Comparison of ENCODE assay signal across 7 cellular contexts in genomic region chr1:229272164-229273158, GRCh38. TPM values are rescaled to one million over a fixed set of nuclear protein-coding genes. Genes with fewer than 3 reads are reported as not detected.
DNase-seq lines count a peak whose midpoint lies in the region; ATAC-seq, FAIRE-seq and TF ChIP-seq lines count a peak whose summit lies in the region.

No MANE protein-coding gene starts in this region.

- CTCF ChIA-PET in OCI-LY7 (lab: Charles Lee; ENCODE audit: unreplicated experiment) = no interaction called here

- no peak overlapping the region for H2BK5ac ChIP-seq in trophoblast cell (ENCODE audit: low read depth, low read length, poor library complexity)

- no peaks in the 10 kb centered on the region for H3K9me2 ChIP-seq in OCI-LY7 (ENCODE audit: insufficient read depth, low read length)

- BruUV-seq in OCI-LY7 (replicated peaks; lab: Mats Ljungman, UMichigan) = TSS peak; percentile 53

- H3K79me2 ChIP-seq in OCI-LY7 (ENCODE audit: insufficient read depth, low read depth, low read length) = peaks cover 20% of the 10 kb centered on the region; the same call in 1 of the 2 replicates
- peaks cover 10% of the 10 kb centered on the region for H3K79me2 ChIP-seq in trophoblast cell (ENCODE audit: control insufficient read depth, insufficient read depth, low read length, poor library complexity)

- H3K27ac ChIP-seq in OCI-LY7 (ENCODE audit: low read depth, low read length, poor library complexity, severe bottlenecking) = no peak overlapping the region
- no peak overlapping the region for H3K27ac ChIP-seq in trophoblast cell (ENCODE audit: low read depth, low read length)

- H3K4me2 ChIP-seq in OCI-LY7 (ENCODE audit: low read length) (peak overlapping the region; percentile 73), trophoblast cell (ENCODE audit: low read length) (peak overlapping the region; percentile 78)

- no CpG with 5 or more reads among the region's 11 CpGs for WGBS in trophoblast cell (ENCODE audit: extremely low coverage, insufficient coverage, insufficient read length)

- intact Hi-C loops in OCI-LY7 (cut with micrococcal nuclease; ENCODE audit: unreplicated experiment) = no loop called here

- H3K18ac ChIP-seq in trophoblast cell (ENCODE audit: low read length) = no peak overlapping the region

- no peak overlapping the region for H4K8ac ChIP-seq in trophoblast cell (ENCODE audit: low read depth, low read length)

- H3K23ac ChIP-seq in trophoblast cell (ENCODE audit: low read length) = no peak overlapping the region

- peak; percentile 51 for FAIRE-seq in GM19239 (lab: Jason Lieb, UNC)

- peak overlapping the region; percentile 11 for H3K4ac ChIP-seq in trophoblast cell (ENCODE audit: low read depth, low read length)

- H3K9me3 ChIP-seq in OCI-LY7 (ENCODE audit: low read length) (no peaks in the 10 kb centered on the region), endocrine pancreas (ENCODE audit: control insufficient read depth, low read length) (no peaks in the 10 kb centered on the region), trophoblast cell (ENCODE audit: insufficient read depth, low read depth, low read length) (peaks cover 4% of the 10 kb centered on the region)

- H3K27me3 ChIP-seq in endocrine pancreas (ENCODE audit: control insufficient read depth, insufficient read depth, low read length) = no peaks in the 10 kb centered on the region
- H3K27me3 ChIP-seq in trophoblast cell (ENCODE audit: insufficient read depth, low read length) = no peaks in the 10 kb centered on the region

- H3K14ac ChIP-seq in trophoblast cell (ENCODE audit: low read length) = no peak overlapping the region

- POLR2A ChIA-PET in OCI-LY7 (lab: Charles Lee) = interaction anchor here (1.0 kb wide), 1 partner anchor 69 kb away, joined by 3 read pairs; no protein-coding TSS in a partner anchor

- H3K4me1 ChIP-seq in OCI-LY7 (ENCODE audit: insufficient read depth, low read length, poor library complexity, severe bottlenecking) = peaks cover 15% of the 10 kb centered on the region
- no peaks in the 10 kb centered on the region for H3K4me1 ChIP-seq in endocrine pancreas (ENCODE audit: control insufficient read depth, insufficient read depth, low read length)
- peaks cover 8 to 9% of the 10 kb centered on the region in 2 experiments for H3K4me1 ChIP-seq in trophoblast cell (ENCODE audit: control insufficient read depth in 1 of 2, insufficient read depth in 2 of 2, low read length in 2 of 2)

- DNase-seq in GM19239 (ENCODE audit: insufficient read length, low spot score) (no peak), OCI-LY7 (ENCODE audit: low spot score) (no peak), trophoblast cell (no peak), NCI-H345 treated with DMSO at 0.1 percent for 48 hours (lab: John Stamatoyannopoulos, UW; ENCODE audit: unreplicated experiment) (no peak)

- H2BK120ac ChIP-seq in trophoblast cell (ENCODE audit: insufficient read depth, low read length, poor library complexity) = no peak overlapping the region

- peaks cover 5% of the 10 kb centered on the region for H3K79me1 ChIP-seq in trophoblast cell (ENCODE audit: low read length)

- TF ChIP-seq CTCF in OCI-LY7 (conservative IDR thresholded peaks at IDR 0.05; ENCODE audit: low read length) = no peak

- no peak overlapping the region for H2BK12ac ChIP-seq in trophoblast cell (ENCODE audit: low read length)

- no peak overlapping the region for H2AFZ ChIP-seq in OCI-LY7 (ENCODE audit: low read length)
- no peak overlapping the region for H2AFZ ChIP-seq in trophoblast cell (ENCODE audit: insufficient read depth, low read length, poor library complexity)

- H4K91ac ChIP-seq in trophoblast cell (ENCODE audit: low read depth, low read length) = no peak overlapping the region

- ATAC-seq in HG02763 (IDR thresholded peaks at IDR 0.05; ENCODE audit: unreplicated experiment) (no peak), GM21381 (IDR thresholded peaks at IDR 0.05; ENCODE audit: unreplicated experiment) (no peak)

- H3K9ac ChIP-seq in endocrine pancreas (ENCODE audit: control insufficient read depth, insufficient read depth, low read length) = no peak overlapping the region
- H3K9ac ChIP-seq in trophoblast cell (ENCODE audit: low read length) = peak overlapping the region; percentile 20

- H4K20me1 ChIP-seq in OCI-LY7 (ENCODE audit: insufficient read depth, low read length) = peaks cover 18% of the 10 kb centered on the region

- no peak overlapping the region for H4K12ac ChIP-seq in trophoblast cell (ENCODE audit: low read depth, low read length)

- H3K36me3 ChIP-seq in OCI-LY7 (ENCODE audit: insufficient read depth, low read length) (no peaks in the 10 kb centered on the region), endocrine pancreas (ENCODE audit: control insufficient read depth, insufficient read depth, low read length) (no peaks in the 10 kb centered on the region), trophoblast cell (ENCODE audit: control insufficient read depth in 1 of 2, insufficient read depth in 2 of 2, low read length in 2 of 2) (no peaks in the 10 kb centered on the region)

- H3K4me3 ChIP-seq in OCI-LY7 (ENCODE audit: low read depth, low read length, poor library complexity, severe bottlenecking) (peak overlapping the region; percentile 73), endocrine pancreas (ENCODE audit: control insufficient read depth, insufficient read depth, low read length) (peak overlapping the region; percentile 88), trophoblast cell (ENCODE audit: low read depth, low read length) (no peak overlapping the region)

- no peak overlapping the region for H2AK5ac ChIP-seq in trophoblast cell (ENCODE audit: low read length)

RNA-seq across cellular contexts. Expression of gene RAB4A, which starts 1.6 kb away (rescaled TPM):
- 20.0 and 27.9 TPM in 2 replicates for total RNA-seq in OCI-LY7 (2014; rRNA removed; shearing (Covaris generic))
- 17.5 and 22.8 TPM in 2 replicates for total RNA-seq in OCI-LY7 (2022)
- polyA plus RNA-seq in trophoblast cell (2013) = 22.0 and 24.9 TPM in 2 replicates
